In the genomic region with DNA sequence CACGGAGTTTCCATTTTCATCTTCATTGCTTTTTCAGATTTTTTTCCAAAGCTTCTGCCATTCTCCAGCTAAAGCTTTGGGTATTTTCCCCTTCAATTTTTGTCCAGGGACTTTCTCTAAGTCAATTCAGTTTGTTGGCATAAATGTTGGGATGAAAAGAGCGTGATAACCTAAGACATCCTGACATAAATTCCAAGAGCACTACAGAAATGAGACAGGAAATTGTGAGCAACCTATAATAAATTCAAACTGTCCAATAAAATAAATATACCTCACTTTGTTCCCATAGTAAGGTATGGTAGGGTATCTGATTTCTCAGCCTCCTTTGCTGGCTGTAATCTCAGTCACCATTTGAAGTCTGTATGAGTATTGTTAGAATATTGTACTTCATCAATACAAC, we compare ENCODE assay signal across 32 cellular contexts. TPM values are rescaled to one million over a fixed set of nuclear protein-coding genes. Genes with fewer than 3 reads are reported as not detected.
"Had no signal": no experiment of that assay in that cellular context is flagged by ENCODE, and none has a peak within 500 bp of the region (broad histone marks: within the 10 kb centered on the region; RNA-seq: fewer than 3 reads in every experiment).

No MANE protein-coding gene starts in this region.

- H3K9me3 Mint-ChIP-seq: mesothelial cell of epicardium; naive B cell; nephron progenitor cell; neural progenitor cell; stimulated activated naive B cell treated with anti-CD40 and anti-IgM and Interleukin-4, amounts not matched to agents 10 μg/mL and 1 μg/mL and 100 μg/mL, for 72 hours had no signal

- H3K27me3 ChIP-seq: left lung, neural progenitor cell, neutrophil, ovary, right atrium auricular region, right lobe of liver, suprapubic skin, tibial artery, upper lobe of right lung had no signal

- H2AFZ ChIP-seq: neural progenitor cell had no signal

- H3K4me3 ChIP-seq: left lung, lower lobe of right lung, neural progenitor cell, ovary, right atrium auricular region, right lobe of liver, skin epidermis, suprapubic skin, thoracic aorta, tibial artery, upper lobe of right lung had no signal

- ATAC-seq: left colon; left lung; lower lobe of right lung; natural killer cell; right lobe of liver; stimulated activated naive B cell treated with anti-CD40 and anti-IgM and Interleukin-4, amounts not matched to agents 10 μg/mL and 1 μg/mL and 100 μg/mL, for 72 hours; upper lobe of right lung had no signal

- H3K4me3 Mint-ChIP-seq: immature natural killer cell; mesothelial cell of epicardium; naive B cell; natural killer cell; nephron progenitor cell; neural progenitor cell; stimulated activated naive B cell treated with anti-CD40 and anti-IgM and Interleukin-4, amounts not matched to agents 10 μg/mL and 1 μg/mL and 100 μg/mL, for 72 hours; stimulated activated naive CD8-positive, alpha-beta T cell treated with anti-CD3 and anti-CD28 coated beads, Interleukin-15, Interleukin-2, amounts not matched to agents 100 ng/mL and 50 ng/mL, for 24 hours had no signal

- H3K27ac ChIP-seq: left lung, lower lobe of right lung, neural progenitor cell, neutrophil, ovary, right atrium auricular region, right lobe of liver, skin epidermis, suprapubic skin, thoracic aorta, tibial artery, upper lobe of right lung had no signal

- H3K36me3 ChIP-seq: left lung, lower lobe of right lung, neural progenitor cell, neutrophil, ovary, right atrium auricular region, right lobe of liver, suprapubic skin, thoracic aorta, tibial artery, upper lobe of right lung had no signal

- H3K9ac ChIP-seq: neural progenitor cell had no signal

- H3K27ac Mint-ChIP-seq: immature natural killer cell; mesothelial cell of epicardium; naive B cell; natural killer cell; nephron progenitor cell; neural progenitor cell; progenitor cell of endocrine pancreas; stimulated activated naive B cell treated with anti-CD40 and anti-IgM and Interleukin-4, amounts not matched to agents 10 μg/mL and 1 μg/mL and 100 μg/mL, for 72 hours; stimulated activated naive CD8-positive, alpha-beta T cell treated with anti-CD3 and anti-CD28 coated beads, Interleukin-15, Interleukin-2, amounts not matched to agents 100 ng/mL and 50 ng/mL, for 24 hours had no signal

- FAIRE-seq: kidney, urothelium cell line had no signal

- H3K36me3 Mint-ChIP-seq: immature natural killer cell; mesothelial cell of epicardium; naive B cell; natural killer cell; neural progenitor cell; stimulated activated naive B cell treated with anti-CD40 and anti-IgM and Interleukin-4, amounts not matched to agents 10 μg/mL and 1 μg/mL and 100 μg/mL, for 72 hours had no signal

- H3K9me3 ChIP-seq: left lung, lower lobe of right lung, neutrophil, ovary, right atrium auricular region, right lobe of liver, suprapubic skin, thoracic aorta, tibial artery, upper lobe of right lung had no signal

- H3K4me1 ChIP-seq: left lung, lower lobe of right lung, right atrium auricular region, right lobe of liver, suprapubic skin, upper lobe of right lung had no signal

- H3K4me2 ChIP-seq: neural progenitor cell had no signal

- H3K4me1 Mint-ChIP-seq: immature natural killer cell; naive B cell; natural killer cell; stimulated activated naive B cell treated with anti-CD40 and anti-IgM and Interleukin-4, amounts not matched to agents 10 μg/mL and 1 μg/mL and 100 μg/mL, for 72 hours had no signal

- DNase-seq: hypothalamus; immature natural killer cell; kidney; left colon; left lung; lower lobe of right lung; mammary epithelial cell; mesendoderm; naive B cell; natural killer cell; nephron progenitor cell; occipital lobe; ovary; right lobe of liver; stimulated activated CD4-positive, alpha-beta T cell treated with anti-CD3 and anti-CD28 coated beads, Interleukin-12 subunit alpha, Interleukin-12 subunit beta, amount 100 ng/mL, for 4 hours; stimulated activated CD4-positive, alpha-beta T cell treated with anti-CD3 and anti-CD28 coated beads, Interleukin-15, amount 100 ng/mL, for 24 hours; stimulated activated CD4-positive, alpha-beta T cell treated with anti-CD3 and anti-CD28 coated beads, Interleukin-2, amount 100 ng/mL, for 24 hours; stimulated activated CD4-positive, alpha-beta T cell treated with anti-CD3 and anti-CD28 coated beads, Interleukin-4, amount 100 ng/mL, for 1 hour; stimulated activated naive B cell treated with anti-CD40 and anti-IgM and Interleukin-4, amounts not matched to agents 10 μg/mL and 1 μg/mL and 100 μg/mL, for 72 hours; tibial artery; trophoblast cell; upper lobe of right lung had no signal

RNA-seq across cellular contexts. Expression of a gene that starts 8.4 kb away (rescaled TPM):
- total RNA-seq: natural killer cell had no signal
